Comparison of ENCODE assay signal across 1 cellular context in the genomic region with DNA sequence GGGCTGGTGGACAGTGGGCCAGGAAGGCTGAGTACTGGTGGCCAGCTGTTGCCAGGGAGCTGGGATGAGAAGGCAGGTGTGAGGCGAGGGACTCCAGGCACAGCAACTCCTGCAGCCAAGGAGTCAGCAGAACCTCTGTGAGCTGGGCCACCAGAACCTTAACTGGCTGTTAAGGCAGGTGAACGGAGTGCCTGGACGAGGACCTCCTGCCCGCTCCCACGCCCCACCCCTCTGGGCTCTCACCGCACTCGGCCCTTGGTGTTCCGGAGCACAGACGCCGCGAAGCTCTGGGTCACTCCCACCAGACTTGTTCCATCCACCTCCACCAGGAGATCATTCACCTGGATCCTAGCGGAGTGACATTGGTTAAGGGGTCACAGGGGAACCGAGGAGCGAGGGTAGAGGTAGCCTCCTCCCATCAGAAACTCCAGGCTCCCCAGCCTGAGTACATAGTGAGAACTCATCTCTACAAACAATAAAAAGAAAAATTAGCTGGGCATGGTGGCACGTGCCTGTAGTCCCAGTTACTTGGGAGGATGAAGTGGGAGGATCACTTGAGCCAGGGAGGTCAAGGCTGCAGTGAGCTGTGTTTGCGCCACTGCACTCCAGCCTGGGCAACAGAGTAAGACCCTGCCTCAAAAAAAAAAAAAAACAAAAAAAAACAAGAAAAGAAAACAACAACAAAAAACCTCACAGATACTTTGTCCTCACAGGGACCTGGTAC.
TF ChIP-seq lines count a peak whose summit lies in the region.

No MANE protein-coding gene starts in this region.

TF ChIP-seq in endothelial cell of umbilical vein, 7 proteins besides CTCF, POLR2A, EP300 and RAD21:
- no peak for TF ChIP-seq EZH2 (IDR thresholded peaks at IDR 0.05; ENCODE audit: borderline replicate concordance, low read depth, low read length, severe bottlenecking)
- no peak for TF ChIP-seq POLR2AphosphoS5 (IDR thresholded peaks at IDR 0.05; ENCODE audit: insufficient read depth, low read depth, low read length)
- TF ChIP-seq GATA2 (IDR thresholded peaks at IDR 0.05; ENCODE audit: insufficient read depth, insufficient read length, low read depth, low read length), result no peak
- TF ChIP-seq FOS (IDR thresholded peaks at IDR 0.05; ENCODE audit: borderline replicate concordance, insufficient read depth, low read length), result no peak
- TF ChIP-seq, protein P1, sequence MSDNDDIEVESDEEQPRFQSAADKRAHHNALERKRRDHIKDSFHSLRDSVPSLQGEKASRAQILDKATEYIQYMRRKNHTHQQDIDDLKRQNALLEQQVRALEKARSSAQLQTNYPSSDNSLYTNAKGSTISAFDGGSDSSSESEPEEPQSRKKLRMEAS (IDR thresholded peaks at IDR 0.05; ENCODE audit: insufficient read depth, insufficient read length), result no peak
